2 cellular contexts compared by ENCODE assay signal in the genomic region with DNA sequence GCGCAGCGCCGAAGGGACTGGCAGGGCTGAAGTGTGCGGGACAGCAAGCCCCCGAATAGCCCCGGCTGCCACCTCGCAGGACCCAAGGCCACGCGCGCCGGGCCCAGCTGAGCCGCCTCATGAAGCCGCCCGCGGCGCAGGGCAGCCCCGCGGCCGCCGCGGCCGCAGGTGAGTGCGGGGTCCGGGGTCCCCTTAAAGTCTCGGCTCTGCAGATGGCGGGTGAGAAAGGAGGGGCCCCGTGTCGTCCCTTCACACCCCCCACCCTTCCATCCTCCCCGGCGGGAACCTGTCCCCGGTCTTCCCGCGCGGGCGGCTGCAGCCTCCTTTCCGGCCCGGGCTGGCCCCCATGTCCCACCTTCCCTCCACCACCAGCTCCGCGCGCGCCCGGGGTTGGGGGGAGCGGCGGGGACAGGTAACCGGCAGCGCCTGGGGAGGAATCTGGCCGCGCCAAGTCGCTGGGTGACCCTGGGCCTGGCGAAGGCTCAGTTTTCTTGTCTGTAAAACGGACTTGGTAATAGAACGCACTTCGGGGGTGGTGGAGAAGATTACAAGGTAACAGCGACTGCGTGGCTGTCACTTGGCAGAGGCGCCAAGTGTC.
TF ChIP-seq lines count a peak whose summit lies in the region.

No MANE protein-coding gene starts in this region.

TF ChIP-seq in HCT116, 20 proteins besides CTCF, POLR2A, EP300 and RAD21:
- TF ChIP-seq SP1 (IDR thresholded peaks at IDR 0.05; ENCODE audit: low read depth) (no peak), POLR2AphosphoS5 (IDR thresholded peaks at IDR 0.05; ENCODE audit: low read depth, low read length) (0 out of 2 replicates have a peak, but pooled peaks have one; percentile 39)

TF ChIP-seq in HepG2, 621 proteins besides CTCF, POLR2A, EP300 and RAD21:
- no peak for TF ChIP-seq KLF13 (CRISPR knock-in tag; IDR thresholded peaks at IDR 0.05)
- TF ChIP-seq TOPORS (CRISPR knock-in tag; IDR thresholded peaks at IDR 0.05): 0 out of 2 replicates have a peak, but pooled peaks have one; percentile 1
- TF ChIP-seq ZNF724P (CRISPR knock-in tag; IDR thresholded peaks at IDR 0.05; ENCODE audit: borderline replicate concordance): peak; percentile 1
- TF ChIP-seq ZNF777 (CRISPR knock-in tag; IDR thresholded peaks at IDR 0.05): 0 out of 2 replicates have a peak, but pooled peaks have one; percentile 6
- TF ChIP-seq, protein P1, sequence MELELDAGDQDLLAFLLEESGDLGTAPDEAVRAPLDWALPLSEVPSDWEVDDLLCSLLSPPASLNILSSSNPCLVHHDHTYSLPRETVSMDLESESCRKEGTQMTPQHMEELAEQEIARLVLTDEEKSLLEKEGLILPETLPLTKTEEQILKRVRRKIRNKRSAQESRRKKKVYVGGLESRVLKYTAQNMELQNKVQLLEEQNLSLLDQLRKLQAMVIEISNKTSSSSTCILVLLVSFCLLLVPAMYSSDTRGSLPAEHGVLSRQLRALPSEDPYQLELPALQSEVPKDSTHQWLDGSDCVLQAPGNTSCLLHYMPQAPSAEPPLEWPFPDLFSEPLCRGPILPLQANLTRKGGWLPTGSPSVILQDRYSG (CRISPR knock-in tag; IDR thresholded peaks at IDR 0.05): no peak
- TF ChIP-seq CBX5 (CRISPR knock-in tag; IDR thresholded peaks at IDR 0.05; ENCODE audit: borderline replicate concordance): no peak
- TF ChIP-seq SRSF1 (optimal IDR thresholded peaks at IDR 0.05; ENCODE audit: low read depth, low read length): peak; percentile 1
- TF ChIP-seq, protein P2, sequence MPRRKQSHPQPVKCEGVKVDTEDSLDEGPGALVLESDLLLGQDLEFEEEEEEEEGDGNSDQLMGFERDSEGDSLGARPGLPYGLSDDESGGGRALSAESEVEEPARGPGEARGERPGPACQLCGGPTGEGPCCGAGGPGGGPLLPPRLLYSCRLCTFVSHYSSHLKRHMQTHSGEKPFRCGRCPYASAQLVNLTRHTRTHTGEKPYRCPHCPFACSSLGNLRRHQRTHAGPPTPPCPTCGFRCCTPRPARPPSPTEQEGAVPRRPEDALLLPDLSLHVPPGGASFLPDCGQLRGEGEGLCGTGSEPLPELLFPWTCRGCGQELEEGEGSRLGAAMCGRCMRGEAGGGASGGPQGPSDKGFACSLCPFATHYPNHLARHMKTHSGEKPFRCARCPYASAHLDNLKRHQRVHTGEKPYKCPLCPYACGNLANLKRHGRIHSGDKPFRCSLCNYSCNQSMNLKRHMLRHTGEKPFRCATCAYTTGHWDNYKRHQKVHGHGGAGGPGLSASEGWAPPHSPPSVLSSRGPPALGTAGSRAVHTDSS (CRISPR knock-in tag; conservative IDR thresholded peaks at IDR 0.05): no peak
- peak; percentile 66 for TF ChIP-seq ZNF629 (CRISPR knock-in tag; conservative IDR thresholded peaks at IDR 0.05)
- no peak for TF ChIP-seq IKZF1 (IDR thresholded peaks at IDR 0.05)
- no peak for TF ChIP-seq ZNF274 (CRISPR knock-in tag; IDR thresholded peaks at IDR 0.05)
- TF ChIP-seq, protein P3, sequence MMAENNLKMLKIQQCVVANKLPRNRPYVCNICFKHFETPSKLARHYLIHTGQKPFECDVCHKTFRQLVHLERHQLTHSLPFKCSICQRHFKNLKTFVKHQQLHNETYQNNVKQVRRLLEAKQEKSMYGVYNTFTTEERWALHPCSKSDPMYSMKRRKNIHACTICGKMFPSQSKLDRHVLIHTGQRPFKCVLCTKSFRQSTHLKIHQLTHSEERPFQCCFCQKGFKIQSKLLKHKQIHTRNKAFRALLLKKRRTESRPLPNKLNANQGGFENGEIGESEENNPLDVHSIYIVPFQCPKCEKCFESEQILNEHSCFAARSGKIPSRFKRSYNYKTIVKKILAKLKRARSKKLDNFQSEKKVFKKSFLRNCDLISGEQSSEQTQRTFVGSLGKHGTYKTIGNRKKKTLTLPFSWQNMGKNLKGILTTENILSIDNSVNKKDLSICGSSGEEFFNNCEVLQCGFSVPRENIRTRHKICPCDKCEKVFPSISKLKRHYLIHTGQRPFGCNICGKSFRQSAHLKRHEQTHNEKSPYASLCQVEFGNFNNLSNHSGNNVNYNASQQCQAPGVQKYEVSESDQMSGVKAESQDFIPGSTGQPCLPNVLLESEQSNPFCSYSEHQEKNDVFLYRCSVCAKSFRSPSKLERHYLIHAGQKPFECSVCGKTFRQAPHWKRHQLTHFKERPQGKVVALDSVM (CRISPR knock-in tag; IDR thresholded peaks at IDR 0.05): 0 out of 2 replicates have a peak, but pooled peaks have one; percentile 6
- TF ChIP-seq, protein P4, sequence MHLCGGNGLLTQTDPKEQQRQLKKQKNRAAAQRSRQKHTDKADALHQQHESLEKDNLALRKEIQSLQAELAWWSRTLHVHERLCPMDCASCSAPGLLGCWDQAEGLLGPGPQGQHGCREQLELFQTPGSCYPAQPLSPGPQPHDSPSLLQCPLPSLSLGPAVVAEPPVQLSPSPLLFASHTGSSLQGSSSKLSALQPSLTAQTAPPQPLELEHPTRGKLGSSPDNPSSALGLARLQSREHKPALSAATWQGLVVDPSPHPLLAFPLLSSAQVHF (CRISPR knock-in tag; IDR thresholded peaks at IDR 0.05): no peak
- peak; percentile 34 for TF ChIP-seq HNRNPK (IDR thresholded peaks at IDR 0.05; ENCODE audit: low read depth, low read length, poor library complexity, severe bottlenecking)
